Comparison of ENCODE assay signal across 8 cellular contexts in genomic region chr18:45967007-45967706, GRCh38. TPM values are rescaled to one million over a fixed set of nuclear protein-coding genes. Genes with fewer than 3 reads are reported as not detected.
DNase-seq lines count a peak whose midpoint lies in the region; ATAC-seq and TF ChIP-seq lines count a peak whose summit lies in the region.

Gene EPG5, minus strand, starts transcription at chr18:45967329. Its CDS starts 90 bp downstream, at chr18:45967239.

- H3K9ac ChIP-seq in SK-N-SH: peak within 1 kb of the TSS; percentile 93

- H3K9me2 ChIP-seq in SK-N-SH: no peaks in the 10 kb centered on the region

- POLR2A ChIA-PET in SK-N-SH (lab: Yijun Ruan, JAX): no interaction called here

- H3K27ac ChIP-seq in SK-N-SH (ENCODE audit: low read depth in 2 of 2, low read length in 1 of 2): peak within 1 kb of the TSS; percentile 56 to 80
- peak within 1 kb of the TSS; percentile 71 for H3K27ac ChIP-seq in substantia nigra (ENCODE audit: low read depth, low read length, poor library complexity, severe bottlenecking)

- peak within 1 kb of the TSS; percentile 89 for H3K4me3 Mint-ChIP-seq in activated naive CD4-positive, alpha-beta T cell treated with anti-CD3 and anti-CD28 coated beads, Interleukin-2, amount 10 ng/mL, durations not matched to agents 7 days and 5 days

- H3K36me3 Mint-ChIP-seq in activated naive CD4-positive, alpha-beta T cell treated with anti-CD3 and anti-CD28 coated beads, Interleukin-2, amount 10 ng/mL, durations not matched to agents 7 days and 5 days: peaks cover 18% of the 10 kb centered on the region

- H3K36me3 ChIP-seq in SK-N-SH (replicated peaks in 1 of 2; ENCODE audit: control insufficient read depth in 1 of 2, insufficient read depth in 2 of 2, low read length in 1 of 2): peaks cover 0 to 23% of the 10 kb centered on the region in 2 experiments

- H4K20me1 ChIP-seq in SK-N-SH (ENCODE audit: insufficient read depth): no peaks in the 10 kb centered on the region

- peak within 1 kb of the TSS; percentile 84 for H3K4me3 ChIP-seq in GM08714 (ENCODE audit: low read length)
- peak within 1 kb of the TSS; percentile 88 to 100 for H3K4me3 ChIP-seq in SK-N-SH (ENCODE audit: low read depth in 2 of 2, low read length in 1 of 2)

- TF ChIP-seq EP300 in SK-N-SH (IDR thresholded peaks at IDR 0.05; ENCODE audit: borderline replicate concordance in 1 of 2, low read depth in 1 of 2, low read length in 1 of 2): no peak; a peak in 1 of 4 replicates

- TF ChIP-seq RAD21 in SK-N-SH (IDR thresholded peaks at IDR 0.05; ENCODE audit: low read length): no peak

- no peaks in the 10 kb centered on the region for H3K9me3 ChIP-seq in SK-N-SH

- peak; percentile 98 for ATAC-seq in HG02588 (IDR thresholded peaks at IDR 0.05; ENCODE audit: unreplicated experiment)

- peaks cover 0 to 22% of the 10 kb centered on the region in 2 experiments for H3K4me1 ChIP-seq in SK-N-SH (ENCODE audit: control insufficient read depth in 1 of 2, insufficient read depth in 2 of 2, low read depth in 1 of 2, low read length in 1 of 2)

- peak within 1 kb of the TSS; percentile 90 for H3K27ac Mint-ChIP-seq in activated naive CD4-positive, alpha-beta T cell treated with anti-CD3 and anti-CD28 coated beads, Interleukin-2, amount 10 ng/mL, durations not matched to agents 7 days and 5 days

- H3K4me2 ChIP-seq in SK-N-SH: peak within 1 kb of the TSS; percentile 96

- H3K27me3 ChIP-seq in SK-N-SH (ENCODE audit: insufficient read depth): no peaks in the 10 kb centered on the region

- no peaks in the 10 kb centered on the region for H3K9me3 Mint-ChIP-seq in activated naive CD4-positive, alpha-beta T cell treated with anti-CD3 and anti-CD28 coated beads, Interleukin-2, amount 10 ng/mL, durations not matched to agents 7 days and 5 days

- no peak for TF ChIP-seq CTCF in SK-N-SH (IDR thresholded peaks at IDR 0.05)

- H3K27me3 Mint-ChIP-seq in activated naive CD4-positive, alpha-beta T cell treated with anti-CD3 and anti-CD28 coated beads, Interleukin-2, amount 10 ng/mL, durations not matched to agents 7 days and 5 days: no peaks in the 10 kb centered on the region

- peaks cover 45% of the 10 kb centered on the region for H3K4me1 Mint-ChIP-seq in activated naive CD4-positive, alpha-beta T cell treated with anti-CD3 and anti-CD28 coated beads, Interleukin-2, amount 10 ng/mL, durations not matched to agents 7 days and 5 days

- DNase-seq in NCI-H1048 (lab: John Stamatoyannopoulos, UW): peak; percentile 79
- peak; percentile 95 for DNase-seq in SK-N-SH
- peak; percentile 96 for DNase-seq in activated naive CD4-positive, alpha-beta T cell treated with anti-CD3 and anti-CD28 coated beads, Interleukin-2, amount 10 ng/mL, durations not matched to agents 7 days and 5 days
- DNase-seq in globus pallidus (ENCODE audit: low spot score): peak; percentile 90
- peak; percentile 78 for DNase-seq in non-pigmented ciliary epithelial cell (ENCODE audit: low read depth)
- DNase-seq in substantia nigra (lab: John Stamatoyannopoulos, UW): peak; percentile 63 to 97 (median 89)

- CTCF ChIA-PET in SK-N-SH (lab: Yijun Ruan, JAX): interaction anchor here (0.6 kb wide), 1 partner anchor 107 kb away, joined by 3 read pairs; no protein-coding TSS in a partner anchor
- CTCF ChIA-PET in activated naive CD4-positive, alpha-beta T cell treated with anti-CD3 and anti-CD28 coated beads, Interleukin-2, amount 10 ng/mL, durations not matched to agents 7 days and 5 days (lab: Charles Lee): no interaction called here

- peaks cover 46% of the 10 kb centered on the region for H3K79me2 ChIP-seq in SK-N-SH (ENCODE audit: insufficient read depth)

- H3F3A ChIP-seq in SK-N-SH (replicated peaks; ENCODE audit: insufficient read depth): peaks cover 34% of the 10 kb centered on the region

- under 1% methylated on average over 30 of the region's 50 CpGs for WGBS in SK-N-SH (ENCODE audit: low lambda C conversion rate)

- H2AFZ ChIP-seq in SK-N-SH (ENCODE audit: low read depth): peak within 1 kb of the TSS; percentile 94

TF ChIP-seq in SK-N-SH, 30 proteins besides CTCF, POLR2A, EP300 and RAD21 (continues in another document):
- TF ChIP-seq SIN3A (IDR thresholded peaks at IDR 0.05; ENCODE audit: borderline replicate concordance, low read depth, low read length) (peak; percentile 54; the same call in 1 of the 2 replicates), REST (IDR thresholded peaks at IDR 0.05; ENCODE audit: low read depth, low read length) (peak; percentile 43; the same call in 1 of the 2 replicates), FOSL2 (IDR thresholded peaks at IDR 0.05; ENCODE audit: borderline replicate concordance, low read depth) (peak; percentile 14; the same call in 1 of the 2 replicates), ELF1 (IDR thresholded peaks at IDR 0.05) (peak; percentile 65), CHD2 (IDR thresholded peaks at IDR 0.05; ENCODE audit: low read length, partially characterized antibody) (peak; percentile 58), ZBTB33 (IDR thresholded peaks at IDR 0.05; ENCODE audit: borderline replicate concordance, low read depth) (0 out of 2 replicates have a peak, but pooled peaks have one; percentile 24), NFIC (IDR thresholded peaks at IDR 0.05; ENCODE audit: borderline replicate concordance) (no peak), USF2 (IDR thresholded peaks at IDR 0.05; ENCODE audit: borderline replicate concordance, low read depth, low read length) (peak; percentile 67), RFX5 (IDR thresholded peaks at IDR 0.05; ENCODE audit: low read length) (no peak), USF1 (IDR thresholded peaks at IDR 0.05; ENCODE audit: borderline replicate concordance, low read depth) (peak; percentile 97), FOXM1 (IDR thresholded peaks at IDR 0.05; ENCODE audit: low read depth) (no peak), GABPA (IDR thresholded peaks at IDR 0.05; ENCODE audit: low read depth) (no peak), YY1 (IDR thresholded peaks at IDR 0.05; ENCODE audit: low read depth) (peak; percentile 59; the same call in 1 of the 2 replicates), FOXJ3 (CRISPR knock-in tag; IDR thresholded peaks at IDR 0.05) (no peak), RCOR1 (IDR thresholded peaks at IDR 0.05; ENCODE audit: low read length) (0 out of 2 replicates have a peak, but pooled peaks have one; percentile 44), JUND (IDR thresholded peaks at IDR 0.05) (no peak), NRF1 (IDR thresholded peaks at IDR 0.05; ENCODE audit: low read depth, low read length) (no peak), POLR2AphosphoS5 (IDR thresholded peaks at IDR 0.05; ENCODE audit: low read depth, low read length) (no peak)

RNA-seq across cellular contexts. Expression of gene EPG5, which starts in this region (rescaled TPM):
- 13.6 and 18.9 TPM in 2 replicates for polyA plus RNA-seq in SK-N-SH (2012; rRNA removed)
- polyA plus RNA-seq in SK-N-SH (2012; cell fraction: cytosol; rRNA removed): 10.1 and 12.6 TPM in 2 replicates
- polyA plus RNA-seq in SK-N-SH (2012; cell fraction: nucleus; rRNA removed): 31.5 and 49.4 TPM in 2 replicates

Comparison
In these comparisons a context has a peak if more than half of its experiments do, and no peak if none do; other contexts are left out.
1. Peak in every context shown above with its lines: DNase-seq, ATAC-seq, H3K4me3 ChIP-seq and H3K27ac ChIP-seq.